In the genomic region with DNA sequence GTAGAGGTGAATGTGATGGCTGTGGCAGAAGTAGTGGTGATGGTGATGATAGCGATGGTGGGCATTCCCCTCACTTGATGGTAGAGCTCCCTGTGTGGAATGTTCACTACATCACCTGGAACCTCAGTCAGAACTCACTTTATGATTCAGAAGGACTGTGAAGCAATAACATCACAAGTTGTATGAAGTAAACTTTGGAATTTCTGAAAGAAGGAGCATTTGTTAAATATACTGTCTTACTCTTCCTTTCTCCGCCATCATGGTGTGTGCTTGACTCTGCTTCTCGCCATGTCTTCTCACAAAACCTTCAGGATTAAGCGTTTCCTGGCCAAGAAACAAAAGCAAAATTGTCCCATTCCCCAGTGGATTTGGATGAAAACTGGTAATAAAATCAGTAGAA, we compare ENCODE assay signal across 30 cellular contexts. TPM values are rescaled to one million over a fixed set of nuclear protein-coding genes. Genes with fewer than 3 reads are reported as not detected.
A peak's percentile ranks its signal among the peaks of the same experiment; 100 is the strongest.
DNase-seq lines count a peak whose midpoint lies in the region; ATAC-seq, FAIRE-seq and TF ChIP-seq lines count a peak whose summit lies in the region.
"Had no signal": no experiment of that assay in that cellular context is flagged by ENCODE, and none has a peak within 500 bp of the region (broad histone marks: within the 10 kb centered on the region; RNA-seq: fewer than 3 reads in every experiment).

A gene with protein sequence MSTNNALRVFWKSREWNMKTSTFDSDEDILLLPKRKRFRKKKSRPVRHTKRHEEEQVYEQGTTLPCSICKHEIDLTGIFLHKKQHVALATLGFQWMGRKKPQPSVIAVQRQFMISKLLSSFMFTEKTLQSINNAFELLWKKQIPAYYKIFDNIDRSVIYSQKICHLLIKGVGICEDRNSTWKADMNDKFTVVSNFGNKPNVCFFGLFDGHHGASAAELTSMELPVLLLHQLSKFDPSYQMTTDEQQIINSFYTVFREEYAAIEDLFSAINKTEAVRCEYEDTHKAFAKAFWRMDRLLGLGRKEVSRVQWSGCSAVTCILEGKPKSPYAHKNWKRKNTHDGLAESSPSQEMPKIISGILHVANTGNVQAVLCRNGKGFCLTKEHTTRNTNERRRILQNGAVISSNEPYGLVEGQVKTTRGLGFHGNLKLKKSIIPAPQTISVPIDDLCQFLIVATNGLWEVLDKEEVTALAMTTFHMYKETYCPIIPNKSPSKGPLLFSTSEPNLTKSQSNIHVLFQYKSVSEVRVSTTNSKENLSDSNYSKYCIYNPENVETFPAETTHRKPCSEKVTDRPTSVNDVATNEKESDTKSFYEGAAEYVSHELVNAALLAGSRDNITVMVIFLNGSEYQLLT (minus strand): TSS at position 101 of the 400 bp plus-strand sequence. CDS start 192 bp downstream, outside the sequence.

- no peak for ATAC-seq in activated CD8-positive, alpha-beta T cell treated with anti-CD3 and anti-CD28 coated beads, Interleukin-2, amount 10 ng/mL, durations not matched to agents 7 days and 5 days
- no peak for ATAC-seq in HG03565 (IDR thresholded peaks at IDR 0.05; ENCODE audit: unreplicated experiment)
- ATAC-seq: GM12878 had no signal

- no peaks in the 10 kb centered on the region for H3F3A ChIP-seq in neural progenitor cell (ENCODE audit: low read depth)

- WGBS in testis, 2 donors = 94 to 98% methylated on average over 4 of the region's 4 CpGs

- POLR2A ChIA-PET in activated CD8-positive, alpha-beta T cell treated with anti-CD3 and anti-CD28 coated beads, Interleukin-2, amount 10 ng/mL, durations not matched to agents 7 days and 5 days (lab: Charles Lee) = no interaction called here

- H3K4me2 ChIP-seq in neural progenitor cell = no peak within 1 kb of the TSS
- H3K4me2 ChIP-seq: BLaER1 had no signal

- H3K4me3 ChIP-seq in bronchial epithelial cell (ENCODE audit: low read depth, low read length) = no peak within 1 kb of the TSS
- H3K4me3 ChIP-seq in testis = no peak within 1 kb of the TSS
- H3K4me3 ChIP-seq in neural progenitor cell = no peak within 1 kb of the TSS
- H3K4me3 ChIP-seq: BLaER1, GM12878 had no signal

- H3K4me1 Mint-ChIP-seq in neural progenitor cell = no peaks in the 10 kb centered on the region
- no peaks in the 10 kb centered on the region for H3K4me1 Mint-ChIP-seq in activated CD8-positive, alpha-beta T cell treated with anti-CD3 and anti-CD28 coated beads, Interleukin-2, amount 10 ng/mL, durations not matched to agents 7 days and 5 days (ENCODE audit: low read depth)
- H3K4me1 Mint-ChIP-seq: CD14-positive monocyte; CD4-positive, alpha-beta memory T cell; CD4-positive, CD25-positive, alpha-beta regulatory T cell; CD8-positive, alpha-beta memory T cell had no signal

- no peak within 1 kb of the TSS for H3K27ac ChIP-seq in testis
- no peak within 1 kb of the TSS for H3K27ac ChIP-seq in neural progenitor cell
- H3K27ac ChIP-seq: BLaER1 had no signal

- DNase-seq in amniotic epithelial cell (ENCODE audit: low read depth) = peak; percentile 6
- peak; percentile 6 for DNase-seq in bronchial epithelial cell (ENCODE audit: low read depth)
- DNase-seq in testis = no peak
- DNase-seq in neural progenitor cell (ENCODE audit: low spot score) = no peak
- DNase-seq in activated CD8-positive, alpha-beta T cell treated with anti-CD3 and anti-CD28 coated beads, Interleukin-2, amount 10 ng/mL, durations not matched to agents 7 days and 5 days = no peak
- DNase-seq: 8988T; ACHN; BE2C; C1 segment of cervical spinal cord; CD4-positive, alpha-beta memory T cell; CD4-positive, CD25-positive, alpha-beta regulatory T cell; CD8-positive, alpha-beta memory T cell; COR-L47; DMS 273 treated with DMSO at 0.1 percent for 48 hours; DMS153; DMS53; DMS79; DND-41; EL; GDM1 had no signal

- H3K79me2 ChIP-seq in neural progenitor cell (ENCODE audit: low read depth) = no peaks in the 10 kb centered on the region

- TF ChIP-seq CTCF in bronchial epithelial cell (IDR thresholded peaks at IDR 0.05; ENCODE audit: insufficient read depth, low read length, severe bottlenecking) = no peak
- TF ChIP-seq CTCF in testis (IDR thresholded peaks at IDR 0.05) = no peak
- no peak for TF ChIP-seq CTCF in neural progenitor cell (IDR thresholded peaks at IDR 0.05)

- no peak within 1 kb of the TSS for H3K27ac Mint-ChIP-seq in neural progenitor cell
- H3K27ac Mint-ChIP-seq in activated CD8-positive, alpha-beta T cell treated with anti-CD3 and anti-CD28 coated beads, Interleukin-2, amount 10 ng/mL, durations not matched to agents 7 days and 5 days = no peak within 1 kb of the TSS
- H3K27ac Mint-ChIP-seq: CD14-positive monocyte; CD4-positive, CD25-positive, alpha-beta regulatory T cell; CD8-positive, alpha-beta memory T cell had no signal

- H3K9me3 ChIP-seq in testis = no peaks in the 10 kb centered on the region
- H3K9me3 ChIP-seq in neural progenitor cell (ENCODE audit: low read depth) = no peaks in the 10 kb centered on the region
- H3K9me3 ChIP-seq: BE2C, BLaER1 had no signal

- H3K4me1 ChIP-seq in testis (no peaks in the 10 kb centered on the region), neural progenitor cell (no peaks in the 10 kb centered on the region)
- H3K4me1 ChIP-seq: BE2C, BLaER1 had no signal

- H4K20me1 ChIP-seq in neural progenitor cell (ENCODE audit: low read depth) = no peaks in the 10 kb centered on the region
- H4K20me1 ChIP-seq: BLaER1 had no signal

- H3K27me3 Mint-ChIP-seq in neural progenitor cell (ENCODE audit: insufficient read depth, low read depth) = no peaks in the 10 kb centered on the region
- H3K27me3 Mint-ChIP-seq in activated CD8-positive, alpha-beta T cell treated with anti-CD3 and anti-CD28 coated beads, Interleukin-2, amount 10 ng/mL, durations not matched to agents 7 days and 5 days (ENCODE audit: low read depth) = no peaks in the 10 kb centered on the region
- H3K27me3 Mint-ChIP-seq: CD4-positive, alpha-beta memory T cell; CD4-positive, CD25-positive, alpha-beta regulatory T cell; CD8-positive, alpha-beta memory T cell had no signal

- intact Hi-C loops in testis (cut with DNase I; ENCODE audit: low total_unique reads) = no loop called here

- FAIRE-seq in bronchial epithelial cell (lab: Jason Lieb, UNC) = no peak
- FAIRE-seq: A204.1, GM12878, GM19239 had no signal

- no peak within 1 kb of the TSS for H2AFZ ChIP-seq in neural progenitor cell (replicated peaks)

- H3K4me3 Mint-ChIP-seq in neural progenitor cell = no peak within 1 kb of the TSS
- H3K4me3 Mint-ChIP-seq in activated CD8-positive, alpha-beta T cell treated with anti-CD3 and anti-CD28 coated beads, Interleukin-2, amount 10 ng/mL, durations not matched to agents 7 days and 5 days = no peak within 1 kb of the TSS
- H3K4me3 Mint-ChIP-seq: CD14-positive monocyte; CD4-positive, alpha-beta memory T cell; CD4-positive, CD25-positive, alpha-beta regulatory T cell; CD8-positive, alpha-beta memory T cell had no signal

- H3K36me3 ChIP-seq in bronchial epithelial cell (ENCODE audit: control insufficient read depth, insufficient read depth, low read length) (no peaks in the 10 kb centered on the region), testis (ENCODE audit: low read depth, missing control alignments) (no peaks in the 10 kb centered on the region), neural progenitor cell (no peaks in the 10 kb centered on the region)
- H3K36me3 ChIP-seq: BE2C, BLaER1 had no signal

- H3K36me3 Mint-ChIP-seq in neural progenitor cell = no peaks in the 10 kb centered on the region
- H3K36me3 Mint-ChIP-seq in activated CD8-positive, alpha-beta T cell treated with anti-CD3 and anti-CD28 coated beads, Interleukin-2, amount 10 ng/mL, durations not matched to agents 7 days and 5 days (ENCODE audit: low read depth) = no peaks in the 10 kb centered on the region
- H3K36me3 Mint-ChIP-seq: CD14-positive monocyte; CD4-positive, alpha-beta memory T cell; CD4-positive, CD25-positive, alpha-beta regulatory T cell; CD8-positive, alpha-beta memory T cell had no signal

- H3K27me3 ChIP-seq in bronchial epithelial cell (ENCODE audit: control insufficient read depth, insufficient read depth, low read length) = no peaks in the 10 kb centered on the region
- H3K27me3 ChIP-seq in testis = no peaks in the 10 kb centered on the region
- H3K27me3 ChIP-seq in neural progenitor cell = no peaks in the 10 kb centered on the region
- H3K27me3 ChIP-seq: BE2C, BLaER1 had no signal

- no peak within 1 kb of the TSS for H3K9ac ChIP-seq in neural progenitor cell
- H3K9ac ChIP-seq: BLaER1 had no signal

- no peaks in the 10 kb centered on the region for H3K9me3 Mint-ChIP-seq in neural progenitor cell
- H3K9me3 Mint-ChIP-seq in activated CD8-positive, alpha-beta T cell treated with anti-CD3 and anti-CD28 coated beads, Interleukin-2, amount 10 ng/mL, durations not matched to agents 7 days and 5 days (ENCODE audit: insufficient read depth) = no peaks in the 10 kb centered on the region
- H3K9me3 Mint-ChIP-seq: CD4-positive, alpha-beta memory T cell; CD8-positive, alpha-beta memory T cell had no signal

- CTCF ChIA-PET in activated CD8-positive, alpha-beta T cell treated with anti-CD3 and anti-CD28 coated beads, Interleukin-2, amount 10 ng/mL, durations not matched to agents 7 days and 5 days (lab: Charles Lee) = no interaction called here

- no peak for TF ChIP-seq POLR2A in testis (IDR thresholded peaks at IDR 0.05)

RNA-seq across cellular contexts. Expression of the gene that starts here (rescaled TPM):
- total RNA-seq in bronchial epithelial cell (not detected in 2 replicates), testis (10 to 100 TPM in 1 of 2 donors, 1 to 10 TPM in 1; 9.3 to 22.8 TPM), neural progenitor cell (ENCODE audit: low replicate concordance) (not detected in 2 replicates)
- 37.5 TPM for polyA plus RNA-seq in testis (ENCODE audit: insufficient read depth, low read depth, low replicate concordance)
- not detected for total RNA-seq in activated CD8-positive, alpha-beta T cell treated with anti-CD3 and anti-CD28 coated beads, Interleukin-2, amount 10 ng/mL, durations not matched to agents 7 days and 5 days
- total RNA-seq: A673; CD4-positive, alpha-beta memory T cell; CD4-positive, CD25-positive, alpha-beta regulatory T cell; CD8-positive, alpha-beta memory T cell; Daoy; G401; GM12878 had no signal
- polyA plus RNA-seq: AG04450 had no signal

Comparison
In these comparisons a context has a peak if more than half of its experiments do, and no peak if none do; other contexts are left out.
1. RNA of the gene that starts here (total RNA-seq): 9.3 to 22.8 TPM in testis; not detected in bronchial epithelial cell, not detected in neural progenitor cell and not detected in activated CD8-positive, alpha-beta T cell treated with anti-CD3 and anti-CD28 coated beads, Interleukin-2, amount 10 ng/mL, durations not matched to agents 7 days and 5 days; every median in the first group is over 10 times any median in the second.
2. Peak in DNase-seq in bronchial epithelial cell; RNA of the gene not detected or under 1 TPM.